Comparison of ENCODE assay signal across 8 cellular contexts in the genomic region with DNA sequence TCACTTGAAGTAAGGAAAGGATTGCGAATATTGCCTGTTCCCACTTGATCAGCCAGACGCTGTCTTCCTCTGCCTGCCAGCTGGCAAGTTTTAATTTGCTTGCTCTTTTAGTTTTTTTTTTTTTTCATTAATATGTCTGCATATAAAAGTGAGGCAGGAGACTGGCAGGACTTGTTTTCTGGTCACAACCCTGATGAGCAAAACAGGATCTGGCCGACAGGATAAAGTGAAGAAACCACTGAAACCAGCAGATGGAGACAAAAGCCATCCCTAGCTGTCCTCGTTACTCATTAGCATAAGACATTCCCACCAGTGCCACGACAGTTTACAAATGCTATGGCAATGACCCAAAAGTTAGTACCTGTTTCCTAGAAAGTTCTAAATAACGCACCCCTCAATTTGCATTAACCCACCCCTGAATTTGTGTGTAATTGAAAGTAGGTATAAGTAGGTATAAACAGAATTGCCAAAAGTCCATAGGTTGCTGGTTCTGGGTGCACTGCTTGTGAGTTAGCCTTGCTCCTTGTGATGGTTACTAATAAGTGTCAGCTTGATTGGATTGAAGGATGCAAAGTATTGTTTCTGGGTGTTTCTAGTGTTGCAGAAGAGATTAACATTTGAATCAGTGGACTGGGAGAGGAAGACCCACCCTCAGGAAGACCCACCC.
DNase-seq lines count a peak whose midpoint lies in the region; ATAC-seq and TF ChIP-seq lines count a peak whose summit lies in the region.

No MANE protein-coding gene starts in this region.

- CTCF ChIA-PET in PC-3 (lab: Charles Lee) = interaction anchor here (0.6 to 0.7 kb wide), 2 partner anchors 21 to 1760 kb away, joined by 3 read pairs; no protein-coding TSS in a partner anchor

- no peak overlapping the region for H4K8ac ChIP-seq in neuronal stem cell (ENCODE audit: low read depth, low read length)

- no peak overlapping the region for H3K9ac ChIP-seq in PC-3 (ENCODE audit: low read length)
- H3K9ac ChIP-seq in neuronal stem cell (ENCODE audit: low read depth, low read length, poor library complexity) = no peak overlapping the region

- H4K20me1 ChIP-seq in PC-3 (ENCODE audit: low read length) = no peaks in the 10 kb centered on the region

- no peaks in the 10 kb centered on the region for H3F3A ChIP-seq in PC-3 (ENCODE audit: low read length, unreplicated experiment)

- no peak overlapping the region for H2AFZ ChIP-seq in PC-3 (ENCODE audit: low read length)
- no peak overlapping the region for H2AFZ ChIP-seq in neuronal stem cell (ENCODE audit: low read length)

- H3K18ac ChIP-seq in neuronal stem cell (ENCODE audit: low read length) = no peak overlapping the region

- H4K91ac ChIP-seq in neuronal stem cell (ENCODE audit: low read depth, low read length, poor library complexity) = no peak overlapping the region

- H2BK15ac ChIP-seq in neuronal stem cell (ENCODE audit: low read length) = no peak overlapping the region

- no peaks in the 10 kb centered on the region for H3K4me1 ChIP-seq in PC-3 (ENCODE audit: insufficient read depth, low read length)
- peaks cover 0 to 6% (median 0%) of the 10 kb centered on the region in 4 donors for H3K4me1 ChIP-seq in esophagus muscularis mucosa
- H3K4me1 ChIP-seq in neuronal stem cell (ENCODE audit: control insufficient read depth in 2 of 2, insufficient read depth in 1 of 2, low read depth in 1 of 2, low read length in 2 of 2) = no peaks in the 10 kb centered on the region

- H3K79me2 ChIP-seq in PC-3 (ENCODE audit: low read length) = no peaks in the 10 kb centered on the region

- H2BK12ac ChIP-seq in neuronal stem cell (ENCODE audit: low read length) = no peak overlapping the region

- peaks cover 30% of the 10 kb centered on the region for H3K27me3 Mint-ChIP-seq in HFFc6 (ENCODE audit: insufficient read depth)
- peaks cover 19% of the 10 kb centered on the region for H3K27me3 Mint-ChIP-seq in osteocyte (ENCODE audit: unreplicated experiment)
- peaks cover 17% of the 10 kb centered on the region for H3K27me3 Mint-ChIP-seq in mesothelial cell of epicardium (ENCODE audit: low read depth)

- no peaks in the 10 kb centered on the region; the same call in 1 of the 2 replicates for H3K4me1 Mint-ChIP-seq in HFFc6 (ENCODE audit: low read depth)
- H3K4me1 Mint-ChIP-seq in osteocyte (ENCODE audit: unreplicated experiment) = no peaks in the 10 kb centered on the region
- no peaks in the 10 kb centered on the region for H3K4me1 Mint-ChIP-seq in mesothelial cell of epicardium

- H3K36me3 Mint-ChIP-seq in HFFc6 (ENCODE audit: low read depth) (no peaks in the 10 kb centered on the region), osteocyte (ENCODE audit: unreplicated experiment) (no peaks in the 10 kb centered on the region), mesothelial cell of epicardium (no peaks in the 10 kb centered on the region)

- no peaks in the 10 kb centered on the region for H3K9me3 Mint-ChIP-seq in HFFc6
- H3K9me3 Mint-ChIP-seq in osteocyte (ENCODE audit: unreplicated experiment) = no peaks in the 10 kb centered on the region
- H3K9me3 Mint-ChIP-seq in mesothelial cell of epicardium = no peaks in the 10 kb centered on the region

- WGBS in esophagus muscularis mucosa = 41% methylated on average over 6 of the region's 6 CpGs
- no CpG with 5 or more reads among the region's 6 CpGs for WGBS in neuronal stem cell (ENCODE audit: extremely low coverage in 2 of 2, insufficient read length in 2 of 2, insufficient replicate concordance in 1 of 2), 2 donors

- POLR2A ChIA-PET in PC-3 (lab: Charles Lee; ENCODE audit: unreplicated experiment) = no interaction called here

- no peaks in the 10 kb centered on the region for H3K36me3 ChIP-seq in PC-3 (ENCODE audit: low read depth, low read length)
- no peaks in the 10 kb centered on the region for H3K36me3 ChIP-seq in esophagus muscularis mucosa
- H3K36me3 ChIP-seq in neuronal stem cell (replicated peaks in 1 of 2; ENCODE audit: control insufficient read depth in 2 of 2, insufficient read depth in 2 of 2, low read length in 2 of 2) = no peaks in the 10 kb centered on the region

- no peak overlapping the region for H3K14ac ChIP-seq in neuronal stem cell (ENCODE audit: low read length)

- BruUV-seq in PC-3 (replicated peaks; lab: Mats Ljungman, UMichigan) = no TSS peak

- H2BK5ac ChIP-seq in neuronal stem cell (ENCODE audit: low read length) = no peak overlapping the region

- H3K27ac Mint-ChIP-seq in HFFc6 = no peak overlapping the region
- no peak overlapping the region for H3K27ac Mint-ChIP-seq in osteocyte (ENCODE audit: unreplicated experiment)
- no peak overlapping the region for H3K27ac Mint-ChIP-seq in mesothelial cell of epicardium

- H3K79me1 ChIP-seq in neuronal stem cell (ENCODE audit: low read depth, low read length) = no peaks in the 10 kb centered on the region

- H3K9me2 ChIP-seq in PC-3 (replicated peaks; ENCODE audit: low read length) = no peaks in the 10 kb centered on the region

- ATAC-seq in PC-3 (peak; percentile 59), GM21528 (IDR thresholded peaks at IDR 0.05; ENCODE audit: low FRiP score, unreplicated experiment) (no peak)

- H3K27ac ChIP-seq in PC-3 (ENCODE audit: low read length) (no peak overlapping the region), esophagus muscularis mucosa (replicated peaks in 1 of 4) (no peak overlapping the region), neuronal stem cell (replicated peaks; ENCODE audit: low read length) (no peak overlapping the region)

- TF ChIP-seq EP300 in esophagus muscularis mucosa (IDR thresholded peaks at IDR 0.05) = no peak

- H3K4me2 ChIP-seq in PC-3 (ENCODE audit: low read length) (no peak overlapping the region), neuronal stem cell (ENCODE audit: insufficient read depth, low read length, poor library complexity, severe bottlenecking) (no peak overlapping the region)

- H3K4me3 Mint-ChIP-seq in HFFc6 (no peak overlapping the region), osteocyte (ENCODE audit: unreplicated experiment) (no peak overlapping the region), mesothelial cell of epicardium (no peak overlapping the region)

- TF ChIP-seq CTCF in HFFc6 (IDR thresholded peaks at IDR 0.05) = peak; percentile 73
- TF ChIP-seq CTCF in PC-3 (conservative IDR thresholded peaks at IDR 0.05; ENCODE audit: low read depth, low read length) = peak; percentile 66
- TF ChIP-seq CTCF in esophagus muscularis mucosa (IDR thresholded peaks at IDR 0.05) = peak in 2 of 3 experiments; percentile 15 to 25
- peak; percentile 61 for TF ChIP-seq CTCF in osteocyte (IDR thresholded peaks at IDR 0.05)
- TF ChIP-seq CTCF in mesothelial cell of epicardium (IDR thresholded peaks at IDR 0.05; ENCODE audit: unreplicated experiment) = no peak

- no peak overlapping the region for H2BK120ac ChIP-seq in neuronal stem cell (ENCODE audit: low read depth, low read length)

- DNase-seq in CD1c-positive myeloid dendritic cell (ENCODE audit: extremely low spot score) (peak; percentile 71), HFFc6 (peak; percentile 43), PC-3 (peak; percentile 64), esophagus muscularis mucosa (ENCODE audit: extremely low spot score) (peak; percentile 45), osteocyte (ENCODE audit: extremely low spot score, unreplicated experiment) (no peak), neuronal stem cell (ENCODE audit: low spot score) (no peak), mesothelial cell of epicardium (ENCODE audit: low spot score in 2 of 2, unreplicated experiment in 2 of 2) (no peak)

- no peak overlapping the region for H2AK5ac ChIP-seq in neuronal stem cell (ENCODE audit: low read depth, low read length)

- no peak overlapping the region for H3K4ac ChIP-seq in neuronal stem cell (ENCODE audit: low read length)

- TF ChIP-seq POLR2A in esophagus muscularis mucosa (IDR thresholded peaks at IDR 0.05; ENCODE audit: low read depth) = no peak

- H3K27me3 ChIP-seq in PC-3 (ENCODE audit: low read length) (peaks cover 5% of the 10 kb centered on the region; the same call in 1 of the 2 replicates), esophagus muscularis mucosa (no peaks in the 10 kb centered on the region), neuronal stem cell (ENCODE audit: control insufficient read depth in 3 of 3, insufficient read depth in 3 of 3, low read depth in 1 of 3, low read length in 3 of 3) (peaks cover 0 to 5% (median 0%) of the 10 kb centered on the region in 3 experiments)

- H3K9me3 ChIP-seq in PC-3 (ENCODE audit: low read length) (no peaks in the 10 kb centered on the region), esophagus muscularis mucosa (no peaks in the 10 kb centered on the region), neuronal stem cell (replicated peaks in 1 of 2; ENCODE audit: control insufficient read depth in 2 of 2, insufficient read depth in 1 of 2, low read depth in 1 of 2, low read length in 2 of 2) (peaks cover 3 to 4% of the 10 kb centered on the region in 2 donors)

- H3K23ac ChIP-seq in neuronal stem cell (ENCODE audit: low read depth, low read length, poor library complexity) = no peak overlapping the region

- intact Hi-C loops in PC-3 (cut with micrococcal nuclease) (no loop called here), esophagus muscularis mucosa (cut with DNase I) (no loop called here)

- H3K4me3 ChIP-seq in PC-3 (ENCODE audit: low read length) (no peak overlapping the region), esophagus muscularis mucosa (no peak overlapping the region), neuronal stem cell (ENCODE audit: low read length in 2 of 2) (no peak overlapping the region)

Comparison
In these comparisons a context has a peak if more than half of its experiments do, and no peak if none do; other contexts are left out.
1. DNase-seq: peak in CD1c-positive myeloid dendritic cell (single experiment), HFFc6 (single experiment), PC-3 (single experiment) and esophagus muscularis mucosa (single experiment); none in osteocyte (single experiment), neuronal stem cell (single experiment) and mesothelial cell of epicardium (0 of 2).